ENCODE assay signal across 31 cellular contexts in genomic region chr12:50353404-50353803, GRCh38. TPM values are rescaled to one million over a fixed set of nuclear protein-coding genes. Genes with fewer than 3 reads are reported as not detected.
A peak's percentile ranks its signal among the peaks of the same experiment; 100 is the strongest.
DNase-seq lines count a peak whose midpoint lies in the region; ATAC-seq and TF ChIP-seq lines count a peak whose summit lies in the region.
"Had no signal": no experiment of that assay in that cellular context is flagged by ENCODE, and none has a peak within 500 bp of the region (broad histone marks: within the 10 kb centered on the region; RNA-seq: fewer than 3 reads in every experiment).

No MANE protein-coding gene starts in this region.

- H3K27ac ChIP-seq in endodermal cell (ENCODE audit: low read depth, low read length) = no peak overlapping the region
- H3K27ac ChIP-seq in neuronal stem cell (replicated peaks; ENCODE audit: low read length) = no peak overlapping the region
- no peak overlapping the region for H3K27ac ChIP-seq in effector memory CD4-positive, alpha-beta T cell (ENCODE audit: insufficient read depth, low read length, poor library complexity, severe bottlenecking)
- H3K27ac ChIP-seq in smooth muscle cell (ENCODE audit: low read depth) = no peak overlapping the region
- H3K27ac ChIP-seq: pancreas, right atrium auricular region had no signal

- no peaks in the 10 kb centered on the region for H3K36me3 Mint-ChIP-seq in endodermal cell (ENCODE audit: low read depth)
- no peaks in the 10 kb centered on the region for H3K36me3 Mint-ChIP-seq in activated T-helper 17 cell treated with anti-CD3 and anti-CD28 coated beads, Interleukin-2, amount 50 U/mL, for 72 hours (ENCODE audit: low read depth)
- H3K36me3 Mint-ChIP-seq: activated naive CD8-positive, alpha-beta T cell; CD4-positive, CD25-positive, alpha-beta regulatory T cell; IgD-negative memory B cell had no signal

- H3K27me3 ChIP-seq in Loucy (ENCODE audit: insufficient read depth, low read length, poor library complexity, severe bottlenecking) (no peaks in the 10 kb centered on the region), endodermal cell (ENCODE audit: control insufficient read depth, insufficient read depth, low read length, poor library complexity, severe bottlenecking) (no peaks in the 10 kb centered on the region), neuronal stem cell (ENCODE audit: control insufficient read depth in 3 of 3, insufficient read depth in 3 of 3, low read depth in 1 of 3, low read length in 3 of 3) (no peaks in the 10 kb centered on the region), smooth muscle cell (ENCODE audit: low read depth) (no peaks in the 10 kb centered on the region)
- no peaks in the 10 kb centered on the region for H3K27me3 ChIP-seq in effector memory CD4-positive, alpha-beta T cell (replicated peaks; ENCODE audit: control insufficient read depth, insufficient read depth, low read length, poor library complexity, severe bottlenecking)
- H3K27me3 ChIP-seq: gastrocnemius medialis, left lung, pancreas, right atrium auricular region had no signal

- no peak overlapping the region for H3K4me3 Mint-ChIP-seq in endodermal cell
- H3K4me3 Mint-ChIP-seq in activated T-helper 17 cell treated with anti-CD3 and anti-CD28 coated beads, Interleukin-2, amount 50 U/mL, for 72 hours = no peak overlapping the region
- H3K4me3 Mint-ChIP-seq: activated naive CD8-positive, alpha-beta T cell; CD4-positive, CD25-positive, alpha-beta regulatory T cell; IgD-negative memory B cell; T-helper 1 cell treated with Interleukin-12 subunit alpha and Interleukin-12 subunit beta and Interleukin-4 antibody, amounts not matched to agents 30 μg/mL and 1 μg/mL, for 36 hours had no signal

- no peak overlapping the region for H3K14ac ChIP-seq in neuronal stem cell (ENCODE audit: low read length)

- no peak overlapping the region for H3K27ac Mint-ChIP-seq in endodermal cell
- no peak overlapping the region for H3K27ac Mint-ChIP-seq in activated T-helper 17 cell treated with anti-CD3 and anti-CD28 coated beads, Interleukin-2, amount 50 U/mL, for 72 hours
- H3K27ac Mint-ChIP-seq: activated naive CD8-positive, alpha-beta T cell; CD4-positive, CD25-positive, alpha-beta regulatory T cell; IgD-negative memory B cell; T-helper 1 cell treated with Interleukin-12 subunit alpha and Interleukin-12 subunit beta and Interleukin-4 antibody, amounts not matched to agents 30 μg/mL and 1 μg/mL, for 36 hours had no signal

- H3K9ac ChIP-seq in Loucy (ENCODE audit: low read depth, low read length, poor library complexity, severe bottlenecking) (peak overlapping the region; percentile 42), endodermal cell (ENCODE audit: extremely low read depth, low read length, poor library complexity, severe bottlenecking) (no peak overlapping the region), neuronal stem cell (ENCODE audit: low read depth, low read length, poor library complexity) (no peak overlapping the region), smooth muscle cell (ENCODE audit: low read depth) (no peak overlapping the region)

- no peak overlapping the region for H2AK5ac ChIP-seq in neuronal stem cell (ENCODE audit: low read depth, low read length)

- H3K36me3 ChIP-seq in Loucy (ENCODE audit: insufficient read depth, low read length) = no peaks in the 10 kb centered on the region
- H3K36me3 ChIP-seq in endodermal cell (ENCODE audit: control insufficient read depth, insufficient read depth, low read length) = no peaks in the 10 kb centered on the region
- no peaks in the 10 kb centered on the region for H3K36me3 ChIP-seq in neuronal stem cell (replicated peaks in 1 of 2; ENCODE audit: control insufficient read depth in 2 of 2, insufficient read depth in 2 of 2, low read length in 2 of 2)
- H3K36me3 ChIP-seq in effector memory CD4-positive, alpha-beta T cell (ENCODE audit: control insufficient read depth, insufficient read depth, low read length) = no peaks in the 10 kb centered on the region
- H3K36me3 ChIP-seq in smooth muscle cell (ENCODE audit: low read depth) = no peaks in the 10 kb centered on the region
- H3K36me3 ChIP-seq: gastrocnemius medialis, left lung, pancreas, right atrium auricular region had no signal

- no peak overlapping the region for H3K4ac ChIP-seq in neuronal stem cell (ENCODE audit: low read length)

- peak overlapping the region; percentile 91 for H2AFZ ChIP-seq in Loucy (ENCODE audit: low read length)
- H2AFZ ChIP-seq in neuronal stem cell (ENCODE audit: low read length) = peak overlapping the region; percentile 37
- H2AFZ ChIP-seq in smooth muscle cell (ENCODE audit: low read depth) = no peak overlapping the region

- H3F3A ChIP-seq in Loucy (ENCODE audit: low read depth) (no peaks in the 10 kb centered on the region), smooth muscle cell (ENCODE audit: low read depth) (no peaks in the 10 kb centered on the region)

- H2BK15ac ChIP-seq in neuronal stem cell (ENCODE audit: low read length) = no peak overlapping the region

- peak overlapping the region; percentile 50 for H4K8ac ChIP-seq in neuronal stem cell (ENCODE audit: low read depth, low read length)

- DNase-seq in ELF-1 (ENCODE audit: low read depth, low spot score) (peak; percentile 6), endodermal cell (peak; percentile 80), neuronal stem cell (ENCODE audit: low spot score) (no peak), smooth muscle cell (lab: John Stamatoyannopoulos, UW; ENCODE audit: unreplicated experiment) (no peak)
- DNase-seq in effector memory CD4-positive, alpha-beta T cell = no peak
- DNase-seq: activated CD4-positive, alpha-beta T cell treated with anti-CD3 and anti-CD28 coated beads for 1 hour; activated effector memory CD4-positive, alpha-beta T cell treated with Interleukin-2 at 50 U/mL for 16 hours; activated T-cell treated with anti-CD3 and anti-CD28 coated beads for 4 hours; caudate nucleus; EL; gastrocnemius medialis; left lung; midbrain; NCI-H2029; NCI-H2227 treated with DMSO at 0.1 percent for 48 hours; NCI-H526 treated with DMSO at 0.1 percent for 48 hours; RPMI8226; stimulated activated CD4-positive, alpha-beta T cell treated with anti-CD3 and anti-CD28 coated beads, Interleukin-2, amount 100 ng/mL, for 48 hours; trophoblast cell had no signal

- WGBS in endodermal cell (ENCODE audit: insufficient coverage in 1 of 2, insufficient read length in 1 of 2), 2 experiments = 85 to 100% methylated on average over 1 to 3 of the region's 3 CpGs
- no CpG with 5 or more reads among the region's 3 CpGs for WGBS in neuronal stem cell (ENCODE audit: extremely low coverage in 2 of 2, insufficient read length in 2 of 2, insufficient replicate concordance in 1 of 2), 2 donors
- 96% methylated on average over 3 of the region's 3 CpGs for WGBS in smooth muscle cell (ENCODE audit: low lambda C conversion rate)

- H2BK5ac ChIP-seq in neuronal stem cell (ENCODE audit: low read length) = no peak overlapping the region

- TF ChIP-seq CTCF in Loucy (conservative IDR thresholded peaks at IDR 0.05; ENCODE audit: low read length) (no peak), endodermal cell (conservative IDR thresholded peaks at IDR 0.05) (no peak), smooth muscle cell (IDR thresholded peaks at IDR 0.05; ENCODE audit: borderline replicate concordance, insufficient read depth, poor library complexity, severe bottlenecking) (no peak)

- no peaks in the 10 kb centered on the region for H3K79me1 ChIP-seq in neuronal stem cell (ENCODE audit: low read depth, low read length)

- H3K79me2 ChIP-seq in Loucy (ENCODE audit: insufficient read depth, low read length) (no peaks in the 10 kb centered on the region), smooth muscle cell (ENCODE audit: low read depth) (no peaks in the 10 kb centered on the region)

- no peak overlapping the region for H4K91ac ChIP-seq in neuronal stem cell (ENCODE audit: low read depth, low read length, poor library complexity)

- peaks cover 15% of the 10 kb centered on the region for H3K4me1 ChIP-seq in Loucy (ENCODE audit: insufficient read depth, low read length, poor library complexity, severe bottlenecking)
- no peaks in the 10 kb centered on the region for H3K4me1 ChIP-seq in endodermal cell (ENCODE audit: control insufficient read depth, insufficient read depth, low read length)
- peaks cover 0 to 2% of the 10 kb centered on the region in 2 donors for H3K4me1 ChIP-seq in neuronal stem cell (ENCODE audit: control insufficient read depth in 2 of 2, insufficient read depth in 1 of 2, low read depth in 1 of 2, low read length in 2 of 2)
- peaks cover 8% of the 10 kb centered on the region for H3K4me1 ChIP-seq in effector memory CD4-positive, alpha-beta T cell (ENCODE audit: control insufficient read depth, insufficient read depth, low read length, poor library complexity, severe bottlenecking)
- no peaks in the 10 kb centered on the region for H3K4me1 ChIP-seq in smooth muscle cell (ENCODE audit: low read depth)
- H3K4me1 ChIP-seq: gastrocnemius medialis had no signal

- H3K4me3 ChIP-seq in Loucy (ENCODE audit: low read length, poor library complexity, severe bottlenecking) (no peak overlapping the region), endodermal cell (ENCODE audit: low read length) (no peak overlapping the region), neuronal stem cell (ENCODE audit: low read length in 2 of 2) (no peak overlapping the region), smooth muscle cell (no peak overlapping the region)
- H3K4me3 ChIP-seq in effector memory CD4-positive, alpha-beta T cell (ENCODE audit: insufficient read depth, low read depth, low read length, poor library complexity, severe bottlenecking) = no peak overlapping the region
- H3K4me3 ChIP-seq: gastrocnemius medialis, left lung, pancreas, right atrium auricular region had no signal

- H3K9me3 Mint-ChIP-seq in endodermal cell = no peaks in the 10 kb centered on the region
- H3K9me3 Mint-ChIP-seq in activated T-helper 17 cell treated with anti-CD3 and anti-CD28 coated beads, Interleukin-2, amount 50 U/mL, for 72 hours = no peaks in the 10 kb centered on the region
- H3K9me3 Mint-ChIP-seq: CD4-positive, CD25-positive, alpha-beta regulatory T cell; IgD-negative memory B cell; T-helper 1 cell treated with Interleukin-12 subunit alpha and Interleukin-12 subunit beta and Interleukin-4 antibody, amounts not matched to agents 30 μg/mL and 1 μg/mL, for 36 hours had no signal

- H4K20me1 ChIP-seq in Loucy (ENCODE audit: insufficient read depth, low read length, poor library complexity, severe bottlenecking) = no peaks in the 10 kb centered on the region
- no peaks in the 10 kb centered on the region for H4K20me1 ChIP-seq in smooth muscle cell (ENCODE audit: low read depth)

- H3K4me2 ChIP-seq in Loucy (ENCODE audit: low read depth, low read length, poor library complexity, severe bottlenecking) (no peak overlapping the region), neuronal stem cell (ENCODE audit: insufficient read depth, low read length, poor library complexity, severe bottlenecking) (no peak overlapping the region), smooth muscle cell (no peak overlapping the region)

- no peaks in the 10 kb centered on the region for H3K9me3 ChIP-seq in Loucy (ENCODE audit: insufficient read depth, low read depth, low read length)
- no peaks in the 10 kb centered on the region for H3K9me3 ChIP-seq in endodermal cell (ENCODE audit: control insufficient read depth, low read length)
- H3K9me3 ChIP-seq in neuronal stem cell (replicated peaks in 1 of 2; ENCODE audit: control insufficient read depth in 2 of 2, insufficient read depth in 1 of 2, low read depth in 1 of 2, low read length in 2 of 2) = no peaks in the 10 kb centered on the region
- no peaks in the 10 kb centered on the region for H3K9me3 ChIP-seq in effector memory CD4-positive, alpha-beta T cell (ENCODE audit: control insufficient read depth, low read length)
- no peaks in the 10 kb centered on the region for H3K9me3 ChIP-seq in smooth muscle cell (replicated peaks; ENCODE audit: low read depth)
- H3K9me3 ChIP-seq: gastrocnemius medialis, left lung, pancreas, right atrium auricular region had no signal

- H3K9me2 ChIP-seq in Loucy (replicated peaks; ENCODE audit: low read depth, low read length) = 0 out of 2 replicates have a peak, but pooled peaks cover 4% of the 10 kb centered on the region

- H3K18ac ChIP-seq in neuronal stem cell (ENCODE audit: low read length) = no peak overlapping the region

- no peak overlapping the region for H3K23ac ChIP-seq in neuronal stem cell (ENCODE audit: low read depth, low read length, poor library complexity)

- H2BK120ac ChIP-seq in neuronal stem cell (ENCODE audit: low read depth, low read length) = no peak overlapping the region

- ATAC-seq in activated T-helper 17 cell treated with anti-CD3 and anti-CD28 coated beads, Interleukin-2, amount 50 U/mL, for 72 hours (replicated peaks) = no peak
- ATAC-seq: gastrocnemius medialis had no signal

- peaks cover 7% of the 10 kb centered on the region for H3K4me1 Mint-ChIP-seq in endodermal cell
- no peaks in the 10 kb centered on the region for H3K4me1 Mint-ChIP-seq in activated T-helper 17 cell treated with anti-CD3 and anti-CD28 coated beads, Interleukin-2, amount 50 U/mL, for 72 hours
- H3K4me1 Mint-ChIP-seq: CD4-positive, CD25-positive, alpha-beta regulatory T cell; IgD-negative memory B cell had no signal

- H2BK12ac ChIP-seq in neuronal stem cell (ENCODE audit: low read length) = no peak overlapping the region

- no peaks in the 10 kb centered on the region for H3K27me3 Mint-ChIP-seq in endodermal cell (ENCODE audit: insufficient read depth)
- H3K27me3 Mint-ChIP-seq in activated T-helper 17 cell treated with anti-CD3 and anti-CD28 coated beads, Interleukin-2, amount 50 U/mL, for 72 hours = no peaks in the 10 kb centered on the region
- H3K27me3 Mint-ChIP-seq: activated naive CD8-positive, alpha-beta T cell had no signal

RNA-seq across cellular contexts. Expression of gene FAM186A, which starts 43.0 kb away (rescaled TPM):
- not detected for total RNA-seq in endodermal cell
- polyA plus RNA-seq in endodermal cell (2013, experiment 1 of 2) = not detected
- not detected for polyA plus RNA-seq in endodermal cell (2013, experiment 2 of 2)
- polyA plus RNA-seq in neuronal stem cell (2013, experiment 1 of 2) = not detected
- polyA plus RNA-seq in neuronal stem cell (2013, experiment 2 of 2) = not detected
- total RNA-seq in activated T-helper 17 cell treated with anti-CD3 and anti-CD28 coated beads, Interleukin-2, amount 50 U/mL, for 72 hours = not detected
- not detected in 2 replicates for total RNA-seq in smooth muscle cell
- polyA plus RNA-seq in smooth muscle cell = not detected in 2 replicates
- total RNA-seq: astrocyte; CD4-positive, CD25-positive, alpha-beta regulatory T cell; gastrocnemius medialis; H4; left lung; MCF 10A; pancreas; right atrium auricular region had no signal
- polyA plus RNA-seq: CD4-positive, CD25-positive, alpha-beta regulatory T cell; IgD-negative memory B cell; neural cell had no signal

RNA-seq across cellular contexts. Expression of gene LARP4, which starts 47.3 kb away (rescaled TPM):
- total RNA-seq in endodermal cell (100 to 1,000 TPM in 1 of 2 donors, 10 to 100 TPM in 1; 91.7 to 106 TPM), smooth muscle cell (37.9 and 42.8 TPM in 2 replicates)
- polyA plus RNA-seq in endodermal cell (2013, experiment 1 of 2) = 32.8 TPM
- 32.1 TPM for polyA plus RNA-seq in endodermal cell (2013, experiment 2 of 2)
- 26.8 TPM for polyA plus RNA-seq in neuronal stem cell (2013, experiment 1 of 2)
- 26.7 TPM for polyA plus RNA-seq in neuronal stem cell (2013, experiment 2 of 2)
- total RNA-seq in activated T-helper 17 cell treated with anti-CD3 and anti-CD28 coated beads, Interleukin-2, amount 50 U/mL, for 72 hours = 10 to 100 TPM; 35.2 to 80.7 TPM
- 11.7 and 16.2 TPM in 2 replicates for polyA plus RNA-seq in smooth muscle cell

Comparison
In these comparisons a context has a peak if more than half of its experiments do, and no peak if none do; other contexts are left out.
1. DNase-seq: peak in ELF-1 (single experiment) and endodermal cell (single experiment); none in neuronal stem cell (single experiment), effector memory CD4-positive, alpha-beta T cell (0 of 3) and smooth muscle cell (single experiment).